ENCODE assay signal across 19 cellular contexts in the genomic region with DNA sequence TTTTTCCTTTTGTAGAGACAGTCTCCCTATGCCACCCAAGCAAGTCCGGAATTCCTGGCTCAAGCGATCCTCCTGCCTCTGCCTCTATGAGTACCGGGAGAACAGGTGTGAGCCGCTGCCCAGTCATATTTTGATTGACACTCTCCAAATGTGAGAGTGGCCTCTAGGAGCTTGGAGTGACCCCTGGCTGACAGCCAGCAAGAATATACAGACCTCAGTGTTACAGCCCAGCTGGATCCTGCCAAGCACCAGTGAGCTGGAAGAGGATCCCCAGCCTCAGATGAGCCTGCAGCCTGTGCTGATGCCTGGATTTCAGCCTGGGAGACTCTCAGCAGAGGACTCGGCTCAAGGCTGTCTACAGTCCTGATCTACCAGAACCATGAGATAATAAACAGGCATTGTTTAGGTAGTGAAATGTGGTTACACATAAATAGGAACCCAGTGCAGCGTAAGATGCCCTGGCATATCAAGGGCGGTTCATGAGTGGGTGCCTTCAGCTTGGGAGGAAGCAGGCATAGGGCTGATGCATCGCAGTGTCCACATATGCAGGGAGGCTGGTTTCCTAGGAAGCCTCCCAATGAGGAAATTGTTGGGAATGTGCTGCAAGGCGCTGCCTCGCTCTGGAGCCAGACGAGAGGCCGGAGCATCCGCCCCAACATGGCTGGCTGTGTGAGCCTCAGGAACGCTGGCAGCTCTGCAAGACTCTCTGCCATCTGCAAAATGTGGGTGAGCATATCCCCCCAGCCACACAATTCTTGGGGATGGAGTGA. TPM values are rescaled to one million over a fixed set of nuclear protein-coding genes. Genes with fewer than 3 reads are reported as not detected.
DNase-seq lines count a peak whose midpoint lies in the region; ATAC-seq and TF ChIP-seq lines count a peak whose summit lies in the region.
"Had no signal": no experiment of that assay in that cellular context is flagged by ENCODE, and none has a peak within 500 bp of the region (broad histone marks: within the 10 kb centered on the region; RNA-seq: fewer than 3 reads in every experiment).

No MANE protein-coding gene starts in this region.

- WGBS in right lobe of liver (ENCODE audit: insufficient coverage, low coverage, low lambda C conversion rate, missing lambda C conversion rate): 88% methylated on average over 6 of the region's 14 CpGs

- H3K27ac ChIP-seq in RWPE2 (ENCODE audit: poor library complexity, severe bottlenecking): peak overlapping the region; percentile 57
- H3K27ac ChIP-seq in right lobe of liver: no peak overlapping the region
- H3K27ac ChIP-seq: C4-2B had no signal

- H3K36me3 ChIP-seq in RWPE2 (ENCODE audit: low read depth): no peaks in the 10 kb centered on the region
- no peaks in the 10 kb centered on the region for H3K36me3 ChIP-seq in right lobe of liver
- H3K36me3 ChIP-seq: SJSA1 had no signal

- intact Hi-C loops in posterior cingulate gyrus (cut with DNase I) (no loop called here), right lobe of liver (cut with DNase I) (no loop called here)

- no peaks in the 10 kb centered on the region for H3K27me3 ChIP-seq in RWPE2 (ENCODE audit: insufficient read depth, poor library complexity, severe bottlenecking)
- no peaks in the 10 kb centered on the region for H3K27me3 ChIP-seq in right lobe of liver
- H3K27me3 ChIP-seq: SJSA1 had no signal

- H3K4me3 ChIP-seq in RWPE2 (ENCODE audit: severe bottlenecking) (no peak overlapping the region), right lobe of liver (no peak overlapping the region)
- H3K4me3 ChIP-seq: SJSA1 had no signal

- ATAC-seq in RWPE2 (ENCODE audit: low read depth): no peak
- no peak for ATAC-seq in right lobe of liver
- no peak for ATAC-seq in HG03520 (IDR thresholded peaks at IDR 0.05; ENCODE audit: unreplicated experiment)
- ATAC-seq in GM18867 (IDR thresholded peaks at IDR 0.05; ENCODE audit: unreplicated experiment): no peak

- TF ChIP-seq POLR2A in right lobe of liver (IDR thresholded peaks at IDR 0.05): no peak

- DNase-seq in CD1c-positive myeloid dendritic cell (ENCODE audit: extremely low spot score) (peak; percentile 65), RWPE2 (ENCODE audit: low spot score) (no peak), kidney tubule cell (ENCODE audit: low spot score) (peak; percentile 10), posterior cingulate gyrus (peak in 6 of 10 donors; percentile 20 to 90 (median 65)), cerebellar nuclear complex (lab: John Stamatoyannopoulos, UW) (no peak), right lobe of liver (no peak)
- DNase-seq: COR-L47, DMS153, EL, NCI-H1417, NCI-H187 treated with DMSO at 0.1 percent for 48 hours, NCI-H446 treated with DMSO at 0.1 percent for 48 hours, NCI-H774, RPMI8226 had no signal

- H3K9me3 ChIP-seq in RWPE2 (ENCODE audit: severe bottlenecking): no peaks in the 10 kb centered on the region
- no peaks in the 10 kb centered on the region for H3K9me3 ChIP-seq in right lobe of liver
- H3K9me3 ChIP-seq: SJSA1 had no signal

- H3K4me1 ChIP-seq in RWPE2 (ENCODE audit: insufficient read depth, poor library complexity, severe bottlenecking): peaks cover 44% of the 10 kb centered on the region
- H3K4me1 ChIP-seq in right lobe of liver: no peaks in the 10 kb centered on the region

- no peak for TF ChIP-seq CTCF in RWPE2 (IDR thresholded peaks at IDR 0.05; ENCODE audit: poor library complexity, severe bottlenecking)
- no peak for TF ChIP-seq CTCF in right lobe of liver (IDR thresholded peaks at IDR 0.05)

RNA-seq across cellular contexts. Expression of a gene that starts 38.9 kb away (rescaled TPM):
- under 1 TPM; 0.15 to 1.00 (median 0.34) TPM for total RNA-seq in right lobe of liver
- total RNA-seq: A673 had no signal

Comparison
In these comparisons a context has a peak if more than half of its experiments do, and no peak if none do; other contexts are left out.
1. DNase-seq: peak in CD1c-positive myeloid dendritic cell (single experiment), kidney tubule cell (single experiment) and posterior cingulate gyrus (6 of 10); none in RWPE2 (single experiment), cerebellar nuclear complex (0 of 2) and right lobe of liver (0 of 3).